Comparison of ENCODE assay signal across 9 cellular contexts in genomic region chr13:99382428-99383133, GRCh38.
DNase-seq lines count a peak whose midpoint lies in the region; ATAC-seq and TF ChIP-seq lines count a peak whose summit lies in the region.
"Had no signal": no experiment of that assay in that cellular context is flagged by ENCODE, and none has a peak within 500 bp of the region (broad histone marks: within the 10 kb centered on the region; RNA-seq: fewer than 3 reads in every experiment).

No MANE protein-coding gene starts in this region.

- intact Hi-C loops in spleen (cut with DNase I; ENCODE audit: low total_unique reads), result loop anchor here (10.0 kb wide), 1 partner anchor 108 kb away; no protein-coding TSS in a partner anchor

- H3K27ac ChIP-seq in endodermal cell (ENCODE audit: low read depth, low read length) (no peak overlapping the region), spleen (peak overlapping the region in 7 of 8 donors; percentile 3 to 85 (median 55)), coronary artery (no peak overlapping the region)
- H3K27ac ChIP-seq: adrenal gland had no signal

- H3K4me3 Mint-ChIP-seq in endodermal cell, result no peak overlapping the region
- no peak overlapping the region for H3K4me3 Mint-ChIP-seq in endothelial cell (ENCODE audit: unreplicated experiment)

- TF ChIP-seq CTCF in endodermal cell (conservative IDR thresholded peaks at IDR 0.05) (no peak), spleen (IDR thresholded peaks at IDR 0.05 in 8 of 11, conservative IDR thresholded peaks at IDR 0.05 in 3 of 11) (no peak), endothelial cell (IDR thresholded peaks at IDR 0.05; ENCODE audit: unreplicated experiment) (no peak), coronary artery (IDR thresholded peaks at IDR 0.05) (no peak), GM13977 (IDR thresholded peaks at IDR 0.05; ENCODE audit: extremely low read depth, insufficient read depth, missing control alignments) (no peak)

- in situ Hi-C loops in GM13977 (cut with MboI; ENCODE audit: low pct_unique_long_range_greater_than_20kb, low sequenced_read_pairs, unreplicated experiment), result loop anchor here (25.0 kb wide), 1 partner anchor 95 kb away; no protein-coding TSS in a partner anchor

- H3K36me3 ChIP-seq in endodermal cell (ENCODE audit: control insufficient read depth, insufficient read depth, low read length), result peaks cover 27% of the 10 kb centered on the region
- H3K36me3 ChIP-seq in spleen, result peaks cover 0 to 64% (median 10%) of the 10 kb centered on the region in 6 donors

- H3K9ac ChIP-seq in endodermal cell (ENCODE audit: extremely low read depth, low read length, poor library complexity, severe bottlenecking), result no peak overlapping the region

- H3K9me3 ChIP-seq in endodermal cell (ENCODE audit: control insufficient read depth, low read length), result no peaks in the 10 kb centered on the region
- no peaks in the 10 kb centered on the region for H3K9me3 ChIP-seq in spleen
- H3K9me3 ChIP-seq: adrenal gland had no signal

- H3K4me1 ChIP-seq in endodermal cell (ENCODE audit: control insufficient read depth, insufficient read depth, low read length) (no peaks in the 10 kb centered on the region), spleen (peaks cover 36 to 100% (median 73%) of the 10 kb centered on the region in 6 donors)
- H3K4me1 ChIP-seq: adrenal gland had no signal

- H3K9me3 Mint-ChIP-seq in endodermal cell (no peaks in the 10 kb centered on the region), endothelial cell (ENCODE audit: unreplicated experiment) (no peaks in the 10 kb centered on the region)

- H3K36me3 Mint-ChIP-seq in endodermal cell (ENCODE audit: low read depth) (peaks cover 34% of the 10 kb centered on the region), endothelial cell (ENCODE audit: low read depth, unreplicated experiment) (peaks cover 11% of the 10 kb centered on the region)

- peaks cover 17% of the 10 kb centered on the region for H3K4me1 Mint-ChIP-seq in endodermal cell
- no peaks in the 10 kb centered on the region for H3K4me1 Mint-ChIP-seq in endothelial cell (ENCODE audit: unreplicated experiment)

- no peaks in the 10 kb centered on the region for H3K27me3 ChIP-seq in endodermal cell (ENCODE audit: control insufficient read depth, insufficient read depth, low read length, poor library complexity, severe bottlenecking)
- no peaks in the 10 kb centered on the region for H3K27me3 ChIP-seq in spleen (replicated peaks in 1 of 7)
- H3K27me3 ChIP-seq: adrenal gland had no signal

- WGBS in endodermal cell (ENCODE audit: insufficient coverage in 1 of 2, insufficient read length in 1 of 2), 2 experiments, result 91 to 94% methylated on average over 9 of the region's 9 CpGs
- WGBS in spleen, 5 donors, result 53 to 65% (median 59%) methylated on average over 5 to 9 of the region's 9 CpGs

- H3K27me3 Mint-ChIP-seq in endodermal cell (ENCODE audit: insufficient read depth) (no peaks in the 10 kb centered on the region), endothelial cell (ENCODE audit: unreplicated experiment) (no peaks in the 10 kb centered on the region)

- DNase-seq in Jurkat, Clone E6-1 (ENCODE audit: low read depth, low spot score), result peak; percentile 71
- peak; percentile 75 for DNase-seq in activated CD8-positive, alpha-beta memory T cell treated with anti-CD3 and anti-CD28 coated beads for 24 hours
- DNase-seq in endodermal cell (peak; percentile 36), spleen (no peak), endothelial cell (ENCODE audit: low spot score) (no peak), left lobe of liver (ENCODE audit: low spot score) (no peak), coronary artery (ENCODE audit: low spot score) (no peak), GM13977 (ENCODE audit: low spot score) (no peak)

- H3K27ac Mint-ChIP-seq in endodermal cell (no peak overlapping the region), endothelial cell (ENCODE audit: unreplicated experiment) (no peak overlapping the region)

- no peak for ATAC-seq in left lobe of liver

- H3K4me3 ChIP-seq in Jurkat, Clone E6-1 (ENCODE audit: low read length), result no peak overlapping the region
- H3K4me3 ChIP-seq in endodermal cell (ENCODE audit: low read length) (no peak overlapping the region), spleen (no peak overlapping the region), coronary artery (no peak overlapping the region)
- H3K4me3 ChIP-seq: adrenal gland had no signal

- no peak for TF ChIP-seq POLR2A in spleen (IDR thresholded peaks at IDR 0.05)

Comparison
In these comparisons a context has a peak if more than half of its experiments do, and no peak if none do; other contexts are left out.
1. DNase-seq: peak in Jurkat, Clone E6-1 (single experiment), activated CD8-positive, alpha-beta memory T cell treated with anti-CD3 and anti-CD28 coated beads for 24 hours (single experiment) and endodermal cell (single experiment); none in spleen (single experiment), endothelial cell (single experiment), left lobe of liver (single experiment), coronary artery (single experiment) and GM13977 (single experiment).
2. H3K27ac ChIP-seq: peak in spleen (7 of 8); none in endodermal cell (single experiment) and coronary artery (0 of 2).